1 cellular context compared by ENCODE assay signal in genomic region chr5:171493646-171494393, GRCh38.
TF ChIP-seq lines count a peak whose summit lies in the region.

No MANE protein-coding gene starts in this region.

TF ChIP-seq in HepG2, 621 proteins besides CTCF, POLR2A, EP300 and RAD21 (continued from another document):
- peak; percentile 75; the same call in 1 of the 2 replicates for TF ChIP-seq ZNF646 (CRISPR knock-in tag; IDR thresholded peaks at IDR 0.05)
- no peak for TF ChIP-seq HOXA7 (CRISPR knock-in tag; IDR thresholded peaks at IDR 0.05)
- TF ChIP-seq, protein P1, sequence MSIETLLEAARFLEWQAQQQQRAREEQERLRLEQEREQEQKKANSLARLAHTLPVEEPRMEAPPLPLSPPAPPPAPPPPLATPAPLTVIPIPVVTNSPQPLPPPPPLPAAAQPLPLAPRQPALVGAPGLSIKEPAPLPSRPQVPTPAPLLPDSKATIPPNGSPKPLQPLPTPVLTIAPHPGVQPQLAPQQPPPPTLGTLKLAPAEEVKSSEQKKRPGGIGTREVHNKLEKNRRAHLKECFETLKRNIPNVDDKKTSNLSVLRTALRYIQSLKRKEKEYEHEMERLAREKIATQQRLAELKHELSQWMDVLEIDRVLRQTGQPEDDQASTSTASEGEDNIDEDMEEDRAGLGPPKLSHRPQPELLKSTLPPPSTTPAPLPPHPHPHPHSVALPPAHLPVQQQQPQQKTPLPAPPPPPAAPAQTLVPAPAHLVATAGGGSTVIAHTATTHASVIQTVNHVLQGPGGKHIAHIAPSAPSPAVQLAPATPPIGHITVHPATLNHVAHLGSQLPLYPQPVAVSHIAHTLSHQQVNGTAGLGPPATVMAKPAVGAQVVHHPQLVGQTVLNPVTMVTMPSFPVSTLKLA (IDR thresholded peaks at IDR 0.05) = peak; percentile 60
